Comparison of ENCODE assay signal across 9 cellular contexts in the genomic region with DNA sequence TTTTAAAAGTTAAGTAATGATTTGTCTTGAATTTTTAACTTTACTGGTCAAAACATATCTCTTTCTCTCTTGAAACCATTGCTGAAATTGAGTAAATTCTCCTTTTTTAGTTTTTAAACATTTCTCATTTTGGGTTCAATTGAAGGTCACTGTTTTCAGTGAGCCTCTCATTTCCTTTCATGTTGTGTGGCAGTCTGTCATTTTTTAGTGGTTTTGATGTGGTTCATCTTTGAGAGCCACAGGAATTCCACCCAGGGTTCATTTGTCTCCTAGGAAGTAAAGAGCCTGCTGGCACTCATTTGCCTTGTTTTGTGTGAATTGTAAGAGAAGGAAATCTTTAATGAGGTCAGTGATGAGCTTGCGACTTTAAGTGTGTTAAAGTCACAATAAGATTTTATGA. TPM values are rescaled to one million over a fixed set of nuclear protein-coding genes. Genes with fewer than 3 reads are reported as not detected.
DNase-seq lines count a peak whose midpoint lies in the region; ATAC-seq and TF ChIP-seq lines count a peak whose summit lies in the region.
"Had no signal": no experiment of that assay in that cellular context is flagged by ENCODE, and none has a peak within 500 bp of the region (broad histone marks: within the 10 kb centered on the region; RNA-seq: fewer than 3 reads in every experiment).

No MANE protein-coding gene starts in this region.

- H3K27me3 ChIP-seq in SJCRH30 (no peaks in the 10 kb centered on the region), layer of hippocampus (ENCODE audit: control insufficient read depth, insufficient read depth, low read length) (no peaks in the 10 kb centered on the region), thyroid gland (no peaks in the 10 kb centered on the region)

- no peak for TF ChIP-seq POLR2A in thyroid gland (IDR thresholded peaks at IDR 0.05)

- no peak for TF ChIP-seq CTCF in thyroid gland (IDR thresholded peaks at IDR 0.05)

- H3K9me3 ChIP-seq in SJCRH30 (replicated peaks) (no peaks in the 10 kb centered on the region), thyroid gland (no peaks in the 10 kb centered on the region)

- H3K4me1 ChIP-seq in SJCRH30 (peaks cover 24% of the 10 kb centered on the region), thyroid gland (no peaks in the 10 kb centered on the region)

- intact Hi-C loops in thyroid gland (cut with DNase I) = no loop called here

- H3K36me3 ChIP-seq in SJCRH30 (no peaks in the 10 kb centered on the region), thyroid gland (no peaks in the 10 kb centered on the region)

- DNase-seq in EL (peak; percentile 68), SJCRH30 (peak; percentile 21 to 63), left lobe of liver (ENCODE audit: low spot score) (no peak), Ammon's horn (ENCODE audit: low spot score) (no peak), thyroid gland (no peak)

- H3K27ac ChIP-seq in SJCRH30 = no peak overlapping the region
- peak overlapping the region; percentile 32 for H3K27ac ChIP-seq in layer of hippocampus (ENCODE audit: low read depth, low read length)
- no peak overlapping the region for H3K27ac ChIP-seq in thyroid gland
- H3K27ac ChIP-seq: skin epidermis had no signal

- WGBS in thyroid gland, 2 donors = 89 to 92% methylated on average over 1 of the region's 1 CpG

- peak; percentile 46 for ATAC-seq in GM21423 (IDR thresholded peaks at IDR 0.05; ENCODE audit: unreplicated experiment)
- no peak for ATAC-seq in left lobe of liver
- ATAC-seq in HG02981 (IDR thresholded peaks at IDR 0.05; ENCODE audit: unreplicated experiment) = no peak

- H3K4me3 ChIP-seq in SJCRH30 = no peak overlapping the region
- no peak overlapping the region for H3K4me3 ChIP-seq in thyroid gland (replicated peaks in 1 of 3)
- H3K4me3 ChIP-seq: skin epidermis had no signal

RNA-seq across cellular contexts. Expression of a gene that starts 10.4 kb away (rescaled TPM):
- total RNA-seq in SJCRH30 (2014; rRNA removed; shearing (Covaris generic)) = 0.30 and 0.33 TPM in 2 replicates
- total RNA-seq in left lobe of liver = 1.5 TPM
- total RNA-seq in thyroid gland = 1 to 10 TPM; 3.2 to 6.6 (median 4.6) TPM

Comparison
In these comparisons a context has a peak if more than half of its experiments do, and no peak if none do; other contexts are left out.
1. DNase-seq: peak in EL (single experiment) and SJCRH30 (2 of 2); none in left lobe of liver (single experiment), Ammon's horn (single experiment) and thyroid gland (0 of 2).